ENCODE assay signal across 15 cellular contexts in genomic region chr10:22825841-22826240, GRCh38.
DNase-seq lines count a peak whose midpoint lies in the region; ATAC-seq, FAIRE-seq and TF ChIP-seq lines count a peak whose summit lies in the region.
"Had no signal": no experiment of that assay in that cellular context is flagged by ENCODE, and none has a peak within 500 bp of the region (broad histone marks: within the 10 kb centered on the region; RNA-seq: fewer than 3 reads in every experiment).

No MANE protein-coding gene starts in this region.

- H3K79me2 ChIP-seq in H1 (ENCODE audit: control insufficient read depth in 1 of 2, insufficient read depth in 2 of 2, low read length in 2 of 2): no peaks in the 10 kb centered on the region

- no peak overlapping the region for H2BK5ac ChIP-seq in H1 (ENCODE audit: low read depth, low read length)

- ATAC-seq in GM19025 (IDR thresholded peaks at IDR 0.05; ENCODE audit: low read depth, unreplicated experiment): peak; percentile 55

- H3K4me1 ChIP-seq in H1 (replicated peaks in 1 of 4; ENCODE audit: control insufficient read depth in 3 of 4, insufficient read depth in 4 of 4, low read length in 3 of 4): no peaks in the 10 kb centered on the region
- H3K4me1 ChIP-seq in small intestine (ENCODE audit: control insufficient read depth in 2 of 2, insufficient read depth in 1 of 2, low read depth in 1 of 2, low read length in 1 of 2): peaks cover 0 to 2% of the 10 kb centered on the region in 2 donors
- H3K4me1 ChIP-seq in SJCRH30: peaks cover 8% of the 10 kb centered on the region; the same call in 1 of the 2 replicates

- no peak for TF ChIP-seq EP300 in H1 (IDR thresholded peaks at IDR 0.05; ENCODE audit: borderline replicate concordance in 1 of 2, low read depth in 2 of 2, low read length in 2 of 2)

- H2BK20ac ChIP-seq in H1 (ENCODE audit: low read length): no peak overlapping the region

- H3K4me2 ChIP-seq in H1 (ENCODE audit: insufficient read depth in 1 of 2, low read depth in 2 of 2, low read length in 2 of 2): no peak overlapping the region

- no peak overlapping the region for H3K4ac ChIP-seq in H1 (replicated peaks; ENCODE audit: insufficient read length, low read depth, low read length)

- H2AFZ ChIP-seq in H1 (ENCODE audit: low read length): peak overlapping the region; percentile 83

- H3K36me3 ChIP-seq in H1 (ENCODE audit: control insufficient read depth in 2 of 4, insufficient read depth in 4 of 4, low read length in 3 of 4): no peaks in the 10 kb centered on the region
- H3K36me3 ChIP-seq in small intestine (ENCODE audit: control insufficient read depth in 2 of 2, insufficient read depth in 2 of 2, low read length in 2 of 2): no peaks in the 10 kb centered on the region
- no peaks in the 10 kb centered on the region for H3K36me3 ChIP-seq in SJCRH30

- no peak overlapping the region for H3K56ac ChIP-seq in H1 (replicated peaks; ENCODE audit: insufficient read length, low read depth, low read length)

- POLR2A ChIA-PET in H1 (lab: Charles Lee; ENCODE audit: partially characterized antibody): interaction anchor here (1.0 kb wide), 1 partner anchor 12 kb away, joined by 3 read pairs; no protein-coding TSS in a partner anchor

- H2BK15ac ChIP-seq in H1 (ENCODE audit: low read length): no peak overlapping the region

- no peak overlapping the region for H2BK120ac ChIP-seq in H1 (replicated peaks; ENCODE audit: low read depth, low read length)

- no peak overlapping the region for H3K23ac ChIP-seq in H1 (ENCODE audit: insufficient read length)

- WGBS in H1 (ENCODE audit: extremely low coverage in 1 of 2, insufficient coverage in 1 of 2, insufficient read length in 1 of 2, insufficient replicate concordance in 2 of 2, low coverage in 1 of 2, low lambda C conversion rate in 2 of 2, missing lambda C conversion rate in 1 of 2), 2 experiments: 67% methylated on average over 6 of the region's 6 CpGs; no CpG with 5 or more reads in 1 of the 2 experiments
- 43 to 73% (median 45%) methylated on average over 6 of the region's 6 CpGs for WGBS in small intestine, 3 donors

- TF ChIP-seq POLR2A in H1 (IDR thresholded peaks at IDR 0.05; ENCODE audit: control extremely low read depth in 1 of 2, low read depth in 2 of 2, low read length in 2 of 2): no peak

- TF ChIP-seq CTCF in H1 (IDR thresholded peaks at IDR 0.05; ENCODE audit: control extremely low read depth in 1 of 3, insufficient read depth in 1 of 3, low read depth in 1 of 3, low read length in 3 of 3): no peak

- H3K23me2 ChIP-seq in H1 (ENCODE audit: low read depth, low read length): no peaks in the 10 kb centered on the region

- H4K20me1 ChIP-seq in H1 (replicated peaks in 1 of 2; ENCODE audit: control insufficient read depth in 1 of 2, insufficient read depth in 2 of 2, low read length in 2 of 2): no peaks in the 10 kb centered on the region

- DNase-seq in NCI-H146 (lab: John Stamatoyannopoulos, UW) (peak; percentile 56), H1 (ENCODE audit: low read depth in 1 of 2, low spot score in 2 of 2) (no peak), small intestine (peak; percentile 45), SJCRH30 (no peak), dedifferentiated amniotic fluid mesenchymal stem cell (ENCODE audit: extremely low spot score) (no peak), T-helper 1 cell (no peak)
- DNase-seq: activated CD4-positive, alpha-beta T cell treated with anti-CD3 and anti-CD28 coated beads, Interleukin-2, amount 50 U/mL, for 4 hours; DMS79 treated with DMSO at 0.1 percent for 48 hours; glutamatergic neuron; NCI-H1092 treated with DMSO at 0.1 percent for 48 hours; SHP77 had no signal

- H4K8ac ChIP-seq in H1 (ENCODE audit: extremely low read depth, insufficient read depth, low read length): no peak overlapping the region

- H2AK5ac ChIP-seq in H1 (ENCODE audit: low read depth, low read length): no peak overlapping the region

- H3K14ac ChIP-seq in H1 (ENCODE audit: insufficient read length): no peak overlapping the region

- H3K4me3 ChIP-seq in H1 (ENCODE audit: extremely low read depth in 1 of 4, insufficient read depth in 2 of 4, low read depth in 3 of 4, low read length in 4 of 4) (no peak overlapping the region), small intestine (ENCODE audit: low read depth in 1 of 2, low read length in 2 of 2) (no peak overlapping the region), SJCRH30 (no peak overlapping the region)

- H3K79me1 ChIP-seq in H1 (ENCODE audit: low read depth, low read length): no peaks in the 10 kb centered on the region

- H3K9ac ChIP-seq in H1 (replicated peaks in 1 of 4; ENCODE audit: extremely low read depth in 1 of 4, low read depth in 3 of 4, low read length in 3 of 4): no peak overlapping the region

- TF ChIP-seq RAD21 in H1 (IDR thresholded peaks at IDR 0.05 in 1 of 2, conservative IDR thresholded peaks at IDR 0.05 in 1 of 2; ENCODE audit: low read depth in 2 of 2, low read length in 2 of 2): no peak

- no peak overlapping the region for H2BK12ac ChIP-seq in H1 (ENCODE audit: low read depth, low read length)

- peaks cover 3 to 4% of the 10 kb centered on the region in 2 experiments; a peak in 2 of 4 replicates for H3K9me3 ChIP-seq in H1 (ENCODE audit: insufficient read depth in 2 of 2, low read depth in 1 of 2, low read length in 1 of 2)
- H3K9me3 ChIP-seq in small intestine (ENCODE audit: control insufficient read depth, low read depth): no peaks in the 10 kb centered on the region
- H3K9me3 ChIP-seq in SJCRH30 (replicated peaks): no peaks in the 10 kb centered on the region

- H4K5ac ChIP-seq in H1 (ENCODE audit: insufficient read length, low read depth, low read length): no peak overlapping the region

- H3K27me3 ChIP-seq in H1 (replicated peaks in 1 of 4; ENCODE audit: control insufficient read depth in 3 of 4, extremely low read depth in 1 of 4, insufficient read depth in 3 of 4, low read length in 3 of 4) (no peaks in the 10 kb centered on the region), small intestine (ENCODE audit: control insufficient read depth in 2 of 2, insufficient read depth in 2 of 2, low read length in 2 of 2) (no peaks in the 10 kb centered on the region), SJCRH30 (no peaks in the 10 kb centered on the region)

- CTCF ChIA-PET in H1 (lab: Charles Lee; ENCODE audit: partially characterized antibody): interaction anchor here (0.6 kb wide), 1 partner anchor 13 kb away, joined by 6 read pairs; no protein-coding TSS in a partner anchor

- H4K91ac ChIP-seq in H1 (replicated peaks; ENCODE audit: insufficient read length, low read length): no peak overlapping the region

- H3K27ac ChIP-seq in H1 (ENCODE audit: low read depth, low read length) (no peak overlapping the region), small intestine (ENCODE audit: low read depth in 1 of 2, low read length in 1 of 2) (no peak overlapping the region), SJCRH30 (no peak overlapping the region)

- H3K18ac ChIP-seq in H1 (ENCODE audit: extremely low read depth, low read length): no peak overlapping the region

- FAIRE-seq in H1 (lab: Jason Lieb, UNC) (no peak), small intestine (lab: Jason Lieb, UNC) (no peak)
- FAIRE-seq: GM12891, islet of Langerhans, TTC549 had no signal

TF ChIP-seq in H1, 55 proteins besides CTCF, POLR2A, EP300 and RAD21:
- TF ChIP-seq GABPA (IDR thresholded peaks at IDR 0.05; ENCODE audit: borderline replicate concordance, insufficient read depth, low read length) (no peak), CHD2 (IDR thresholded peaks at IDR 0.05; ENCODE audit: low read length) (no peak), TAF1 (IDR thresholded peaks at IDR 0.05; ENCODE audit: low read depth, low read length) (0 out of 2 replicates have a peak, but pooled peaks have one; percentile 12), TAF7 (optimal IDR thresholded peaks at IDR 0.05; ENCODE audit: borderline replicate concordance, low read depth, low read length) (no peak), NRF1 (IDR thresholded peaks at IDR 0.05; ENCODE audit: low read depth, low read length) (no peak), BRCA1 (IDR thresholded peaks at IDR 0.05; ENCODE audit: low read depth, low read length) (no peak)

Comparison
In these comparisons a context has a peak if more than half of its experiments do, and no peak if none do; other contexts are left out.
1. DNase-seq: peak in NCI-H146 (single experiment) and small intestine (single experiment); none in H1 (0 of 2), SJCRH30 (0 of 2), dedifferentiated amniotic fluid mesenchymal stem cell (single experiment) and T-helper 1 cell (0 of 5).